ENCODE assay signal across 8 cellular contexts in genomic region chr3:49673715-49674490, GRCh38.
DNase-seq lines count a peak whose midpoint lies in the region; ATAC-seq lines count a peak whose summit lies in the region.

Gene APEH (plus strand): TSS chr3:49674351. CDS start chr3:49674402, 51 bp downstream.

- DNase-seq in T follicular helper cell (ENCODE audit: low read depth) (peak; percentile 95), brain pericyte (ENCODE audit: low read depth, low spot score) (peak; percentile 86), iPS-NIHi7 (ENCODE audit: extremely low spot score) (peak; percentile 98), midbrain (lab: John Stamatoyannopoulos, UW) (no peak), NCI-H748 (lab: John Stamatoyannopoulos, UW; ENCODE audit: unreplicated experiment) (no peak)
- DNase-seq in stimulated activated CD4-positive, alpha-beta T cell treated with anti-CD3 and anti-CD28 coated beads, Interleukin-12 subunit alpha, Interleukin-12 subunit beta, amount 100 ng/mL, for 4 hours: peak; percentile 97

- ATAC-seq in GM18520 (IDR thresholded peaks at IDR 0.05; ENCODE audit: unreplicated experiment): peak; percentile 61
- peak; percentile 79 for ATAC-seq in HG03045 (IDR thresholded peaks at IDR 0.05; ENCODE audit: unreplicated experiment)

Comparison
In these comparisons a context has a peak if more than half of its experiments do, and no peak if none do; other contexts are left out.
1. DNase-seq: peak in T follicular helper cell (single experiment), brain pericyte (single experiment), iPS-NIHi7 (single experiment) and stimulated activated CD4-positive, alpha-beta T cell treated with anti-CD3 and anti-CD28 coated beads, Interleukin-12 subunit alpha, Interleukin-12 subunit beta, amount 100 ng/mL, for 4 hours (single experiment); none in midbrain (single experiment) and NCI-H748 (single experiment).